ENCODE assay signal across 9 cellular contexts in the genomic region with DNA sequence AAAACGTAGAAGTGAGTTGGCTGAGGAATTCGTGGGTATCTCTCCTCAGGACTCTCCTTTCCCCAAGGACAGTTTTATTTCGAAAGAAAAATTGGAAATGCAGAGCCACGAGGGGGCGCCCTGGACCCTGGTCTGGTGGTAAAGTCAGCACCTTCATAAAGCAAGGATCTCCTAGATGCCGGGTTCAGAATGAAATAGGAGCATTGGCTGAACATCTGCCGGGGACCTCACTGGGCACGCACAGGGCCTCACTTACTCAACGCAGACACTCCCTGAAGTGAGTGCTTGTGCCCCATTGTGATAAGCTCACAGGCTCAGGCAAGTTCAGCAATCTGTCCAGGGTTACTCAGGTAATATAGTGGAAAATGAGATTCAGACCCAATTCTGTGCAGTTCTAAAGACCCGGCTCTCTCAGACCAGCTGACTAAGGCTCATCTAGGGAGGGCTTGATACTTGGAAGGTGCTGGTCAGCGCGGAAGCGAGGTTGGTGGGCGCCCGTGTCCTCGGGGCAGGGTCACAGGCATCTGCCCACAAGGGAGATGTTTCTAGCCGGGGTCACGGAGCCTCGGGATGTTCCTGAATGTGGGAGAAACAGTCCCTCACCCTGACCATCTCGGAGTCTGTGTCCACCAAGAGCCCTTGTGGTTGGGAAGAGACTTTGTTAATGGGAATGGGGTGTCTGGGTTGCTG. TPM values are rescaled to one million over a fixed set of nuclear protein-coding genes. Genes with fewer than 3 reads are reported as not detected.
DNase-seq lines count a peak whose midpoint lies in the region; ATAC-seq, FAIRE-seq and TF ChIP-seq lines count a peak whose summit lies in the region.
"Had no signal": no experiment of that assay in that cellular context is flagged by ENCODE, and none has a peak within 500 bp of the region (broad histone marks: within the 10 kb centered on the region; RNA-seq: fewer than 3 reads in every experiment).

No MANE protein-coding gene starts in this region.

- FAIRE-seq in D721Med (lab: Jason Lieb, UNC), result no peak
- no peak for FAIRE-seq in HTR-8/SVneo (lab: Jason Lieb, UNC)

- TF ChIP-seq CTCF in D721Med (IDR thresholded peaks at IDR 0.05; ENCODE audit: insufficient read depth, missing control alignments) (peak; percentile 85), foreskin keratinocyte (conservative IDR thresholded peaks at IDR 0.05) (peak; percentile 81), progenitor cell of endocrine pancreas (IDR thresholded peaks at IDR 0.05; ENCODE audit: unreplicated experiment) (peak; percentile 90)

- DNase-seq in D721Med (ENCODE audit: insufficient read length, low spot score), result no peak
- peak; percentile 56 for DNase-seq in HTR-8/SVneo (ENCODE audit: insufficient read length, low spot score)
- DNase-seq in NOMO-1 treated with dmso at 0.1 percent for 144 hours (lab: John Stamatoyannopoulos, UW; ENCODE audit: unreplicated experiment), result peak; percentile 33
- DNase-seq in activated T-cell treated with anti-CD3 and anti-CD28 coated beads for 4 hours, result peak; percentile 33
- peak; percentile 51 to 78 for DNase-seq in foreskin keratinocyte
- peak; percentile 79 for DNase-seq in progenitor cell of endocrine pancreas (ENCODE audit: low spot score, unreplicated experiment)

- H3K4me3 Mint-ChIP-seq in progenitor cell of endocrine pancreas (ENCODE audit: low read depth), result no peak overlapping the region

- peaks cover 21% of the 10 kb centered on the region for H3K27me3 Mint-ChIP-seq in progenitor cell of endocrine pancreas

- ATAC-seq in foreskin keratinocyte (peak; percentile 56), GM21367 (IDR thresholded peaks at IDR 0.05; ENCODE audit: unreplicated experiment) (no peak), GM21390 (IDR thresholded peaks at IDR 0.05; ENCODE audit: unreplicated experiment) (no peak)

- no peak overlapping the region for H3K27ac ChIP-seq in foreskin keratinocyte
- H3K27ac ChIP-seq: SK-N-MC had no signal

- no peaks in the 10 kb centered on the region for H3K27me3 ChIP-seq in foreskin keratinocyte

- no peaks in the 10 kb centered on the region for H3K4me1 ChIP-seq in foreskin keratinocyte

- H3K4me1 Mint-ChIP-seq in progenitor cell of endocrine pancreas (ENCODE audit: low read depth), result peaks cover 18% of the 10 kb centered on the region

- H3K36me3 Mint-ChIP-seq in progenitor cell of endocrine pancreas (ENCODE audit: insufficient read depth), result no peaks in the 10 kb centered on the region

- H3K27ac Mint-ChIP-seq in progenitor cell of endocrine pancreas, result no peak overlapping the region

- no peaks in the 10 kb centered on the region for H3K9me3 Mint-ChIP-seq in progenitor cell of endocrine pancreas (ENCODE audit: low read depth)

RNA-seq across cellular contexts. Expression of gene ETV3, which starts 55.7 kb away (rescaled TPM):
- total RNA-seq in foreskin keratinocyte (26.2 and 27.0 TPM in 2 replicates), progenitor cell of endocrine pancreas (31.8 and 32.5 TPM in 2 replicates)
- polyA plus RNA-seq in foreskin keratinocyte, result 5.9 and 7.3 TPM in 2 replicates
